Comparison of ENCODE assay signal across 18 cellular contexts in the genomic region with DNA sequence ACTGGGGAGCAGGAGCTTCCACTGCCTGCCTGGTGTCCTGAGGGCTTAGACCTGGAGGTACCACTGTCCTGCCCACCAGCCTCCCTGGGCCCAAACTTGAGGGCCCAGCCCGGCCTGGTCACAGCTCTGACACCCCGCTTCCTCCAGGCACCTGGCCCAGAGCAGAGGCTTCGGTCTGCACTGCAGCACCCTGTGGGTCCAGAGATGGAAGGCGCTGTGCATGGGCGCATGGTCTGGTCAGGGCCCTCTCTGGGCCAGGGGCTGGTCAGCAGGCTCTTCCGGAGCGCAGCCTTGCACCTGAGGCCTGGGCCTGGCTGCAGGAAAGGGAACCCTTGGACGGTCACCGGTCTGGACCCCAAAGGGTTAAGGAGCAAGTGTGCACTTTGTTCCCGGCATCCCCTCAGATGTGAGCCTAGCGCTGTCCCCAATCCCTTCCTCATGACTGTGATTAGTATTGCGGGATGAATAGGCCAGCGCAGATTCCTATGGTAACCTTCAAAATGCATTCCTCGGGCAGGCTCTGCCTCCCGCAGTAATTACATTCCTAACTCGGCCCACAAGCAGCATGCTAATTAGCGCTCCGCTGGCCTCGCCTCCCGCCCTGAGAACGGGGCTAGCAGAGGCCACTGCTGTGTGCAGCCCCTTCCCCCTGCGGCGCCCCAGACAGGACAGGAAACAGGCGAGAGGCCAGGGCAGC. TPM values are rescaled to one million over a fixed set of nuclear protein-coding genes. Genes with fewer than 3 reads are reported as not detected.
DNase-seq lines count a peak whose midpoint lies in the region; ATAC-seq and TF ChIP-seq lines count a peak whose summit lies in the region.
"Had no signal": no experiment of that assay in that cellular context is flagged by ENCODE, and none has a peak within 500 bp of the region (broad histone marks: within the 10 kb centered on the region; RNA-seq: fewer than 3 reads in every experiment).

No MANE protein-coding gene starts in this region.

- peaks cover 16% of the 10 kb centered on the region for H3K4me1 Mint-ChIP-seq in type B pancreatic cell (ENCODE audit: unreplicated experiment)

- no peaks in the 10 kb centered on the region for H3K9me3 ChIP-seq in lower lobe of right lung
- H3K9me3 ChIP-seq: A549 had no signal

- no peak overlapping the region for H3K4me3 ChIP-seq in lower lobe of right lung
- H3K4me3 ChIP-seq: A549, K562 had no signal

- no peak for TF ChIP-seq CTCF in lower lobe of right lung (IDR thresholded peaks at IDR 0.05)
- TF ChIP-seq CTCF in type B pancreatic cell (conservative IDR thresholded peaks at IDR 0.05): no peak

- H3K36me3 Mint-ChIP-seq in type B pancreatic cell: peaks cover 3% of the 10 kb centered on the region

- H3K27ac ChIP-seq in lower lobe of right lung: no peak overlapping the region
- H3K27ac ChIP-seq: A549 had no signal

- H3K4me3 Mint-ChIP-seq in type B pancreatic cell: peak overlapping the region; percentile 58

- no peaks in the 10 kb centered on the region for H3K9me3 Mint-ChIP-seq in type B pancreatic cell

- peak overlapping the region; percentile 48 for H3K27ac Mint-ChIP-seq in type B pancreatic cell

- no peaks in the 10 kb centered on the region for H3K4me1 ChIP-seq in lower lobe of right lung
- H3K4me1 ChIP-seq: A549 had no signal

- H3K27me3 ChIP-seq in lower lobe of right lung (ENCODE audit: low read depth): no peaks in the 10 kb centered on the region

- intact Hi-C loops in Right ventricle myocardium superior (cut with DNase I): no loop called here
- intact Hi-C loops in cardiac septum (cut with DNase I): no loop called here
- intact Hi-C loops in lower lobe of right lung (cut with DNase I): no loop called here

- DNase-seq in Right ventricle myocardium superior: no peak
- DNase-seq in cardiac septum (ENCODE audit: low spot score): no peak
- DNase-seq in dedifferentiated amniotic fluid mesenchymal stem cell (ENCODE audit: extremely low spot score): peak; percentile 30
- no peak for DNase-seq in lower lobe of right lung
- no peak for DNase-seq in type B pancreatic cell (ENCODE audit: extremely low spot score, unreplicated experiment)
- no peak for DNase-seq in left lobe of liver (ENCODE audit: low spot score)
- DNase-seq in cerebellar nuclear complex (lab: John Stamatoyannopoulos, UW): no peak
- DNase-seq: activated naive CD4-positive, alpha-beta T cell treated with anti-CD3 and anti-CD28 coated beads, Interleukin-2, amount 50 U/mL, for 16 hours; effector CD4-positive, alpha-beta T cell; foreskin fibroblast; left colon; NCI-H1105 treated with DMSO at 0.1 percent for 48 hours; NCI-H524; stimulated activated CD8-positive, alpha-beta memory T cell treated with anti-CD3 and anti-CD28 coated beads, Interleukin-4, amount 100 ng/mL, for 48 hours; T1000 had no signal

- H3K36me3 ChIP-seq in lower lobe of right lung: no peaks in the 10 kb centered on the region

- ATAC-seq in Right ventricle myocardium superior (ENCODE audit: poor library complexity): peak; percentile 7
- peak; percentile 40 to 46 for ATAC-seq in lower lobe of right lung
- no peak for ATAC-seq in left lobe of liver
- ATAC-seq in HG02884 (IDR thresholded peaks at IDR 0.05; ENCODE audit: unreplicated experiment): no peak
- ATAC-seq: A549, K562, left colon had no signal

- H3K27me3 Mint-ChIP-seq in type B pancreatic cell: peaks cover 15% of the 10 kb centered on the region

RNA-seq across cellular contexts. Expression of a gene that starts 36.3 kb away (rescaled TPM):
- total RNA-seq in Right ventricle myocardium superior (14.2 TPM), cardiac septum (12.9 TPM), lower lobe of right lung (19.2 TPM), type B pancreatic cell (ENCODE audit: low replicate concordance) (10.3 and 23.6 TPM in 2 replicates), left lobe of liver (0.43 TPM)

Comparison
In these comparisons a context has a peak if more than half of its experiments do, and no peak if none do; other contexts are left out.
1. ATAC-seq: peak in Right ventricle myocardium superior (single experiment) and lower lobe of right lung (2 of 2); none in left lobe of liver (single experiment) and HG02884 (single experiment).